Comparison of ENCODE assay signal across 21 cellular contexts in genomic region chr6:12923644-12924235, GRCh38.
DNase-seq lines count a peak whose midpoint lies in the region; ATAC-seq and TF ChIP-seq lines count a peak whose summit lies in the region.
"Had no signal": no experiment of that assay in that cellular context is flagged by ENCODE, and none has a peak within 500 bp of the region (broad histone marks: within the 10 kb centered on the region; RNA-seq: fewer than 3 reads in every experiment).

No MANE protein-coding gene starts in this region.

- no peak overlapping the region for H3K9ac ChIP-seq in colonic mucosa (ENCODE audit: low read depth in 2 of 2, low read length in 2 of 2)

- H3K27me3 Mint-ChIP-seq in immature natural killer cell (ENCODE audit: low read depth in 3 of 3), result peaks cover 1 to 5% (median 3%) of the 10 kb centered on the region in 3 donors
- H3K27me3 Mint-ChIP-seq in activated CD4-positive, alpha-beta memory T cell treated with anti-CD3 and anti-CD28 coated beads, Interleukin-2, amount 10 ng/mL, durations not matched to agents 7 days and 5 days, result peaks cover 25% of the 10 kb centered on the region

- intact Hi-C loops in colonic mucosa (cut with DNase I), result no loop called here

- CTCF ChIA-PET in activated CD4-positive, alpha-beta memory T cell treated with anti-CD3 and anti-CD28 coated beads, Interleukin-2, amount 10 ng/mL, durations not matched to agents 7 days and 5 days (lab: Charles Lee), result no interaction called here

- no peak overlapping the region for H3K27ac ChIP-seq in colonic mucosa
- H3K27ac ChIP-seq: lower lobe of right lung, sigmoid colon, vagina had no signal

- DNase-seq in GM06990 (ENCODE audit: extremely low read depth, insufficient read length) (peak; percentile 16), dermis blood vessel endothelial cell (peak; percentile 20), immature natural killer cell (no peak), colonic mucosa (no peak)
- no peak for DNase-seq in activated CD4-positive, alpha-beta memory T cell treated with anti-CD3 and anti-CD28 coated beads, Interleukin-2, amount 10 ng/mL, durations not matched to agents 7 days and 5 days
- DNase-seq: activated CD8-positive, alpha-beta memory T cell treated with anti-CD3 and anti-CD28 coated beads, Interleukin-2, amount 50 U/mL, for 48 hours; activated gamma-delta T cell treated with Interleukin-2 at 50 U/mL for 16 hours; amniotic stem cell; central memory CD4-positive, alpha-beta T cell; COR-L47; effector CD8-positive, alpha-beta T cell; KG1; lower lobe of right lung; NCI-H1105; NCI-H2171; NCI-H69; sigmoid colon; T-helper 9 cell had no signal

- no peaks in the 10 kb centered on the region for H3K36me3 Mint-ChIP-seq in immature natural killer cell
- H3K36me3 Mint-ChIP-seq in activated CD4-positive, alpha-beta memory T cell treated with anti-CD3 and anti-CD28 coated beads, Interleukin-2, amount 10 ng/mL, durations not matched to agents 7 days and 5 days (ENCODE audit: low read depth), result no peaks in the 10 kb centered on the region

- no peaks in the 10 kb centered on the region for H3K9me3 Mint-ChIP-seq in immature natural killer cell
- no peaks in the 10 kb centered on the region for H3K9me3 Mint-ChIP-seq in activated CD4-positive, alpha-beta memory T cell treated with anti-CD3 and anti-CD28 coated beads, Interleukin-2, amount 10 ng/mL, durations not matched to agents 7 days and 5 days

- POLR2A ChIA-PET in activated CD4-positive, alpha-beta memory T cell treated with anti-CD3 and anti-CD28 coated beads, Interleukin-2, amount 10 ng/mL, durations not matched to agents 7 days and 5 days (lab: Charles Lee), result no interaction called here

- H3K27ac Mint-ChIP-seq in immature natural killer cell, result no peak overlapping the region
- H3K27ac Mint-ChIP-seq in activated CD4-positive, alpha-beta memory T cell treated with anti-CD3 and anti-CD28 coated beads, Interleukin-2, amount 10 ng/mL, durations not matched to agents 7 days and 5 days, result no peak overlapping the region

- no peaks in the 10 kb centered on the region for H3K4me1 ChIP-seq in colonic mucosa
- H3K4me1 ChIP-seq: lower lobe of right lung, sigmoid colon, vagina had no signal

- ATAC-seq in GM18502 (IDR thresholded peaks at IDR 0.05; ENCODE audit: poor library complexity, unreplicated experiment), result peak; percentile 42
- ATAC-seq in HG03565 (IDR thresholded peaks at IDR 0.05; ENCODE audit: unreplicated experiment), result peak; percentile 60
- ATAC-seq: lower lobe of right lung had no signal

- no peak for TF ChIP-seq CTCF in GM06990 (IDR thresholded peaks at IDR 0.05; ENCODE audit: insufficient read depth, low read length, poor library complexity, severe bottlenecking)
- TF ChIP-seq CTCF in colonic mucosa (IDR thresholded peaks at IDR 0.05), result no peak

- H3K27me3 ChIP-seq in GM06990 (replicated peaks; ENCODE audit: control insufficient read depth, insufficient read depth, low read length) (peaks cover 2% of the 10 kb centered on the region), colonic mucosa (no peaks in the 10 kb centered on the region)
- H3K27me3 ChIP-seq: sigmoid colon, vagina had no signal

- no peaks in the 10 kb centered on the region for H3K36me3 ChIP-seq in GM06990 (ENCODE audit: control insufficient read depth, insufficient read depth, low read length)
- H3K36me3 ChIP-seq in colonic mucosa, result no peaks in the 10 kb centered on the region
- H3K36me3 ChIP-seq: lower lobe of right lung, sigmoid colon, vagina had no signal

- H3K4me3 Mint-ChIP-seq in immature natural killer cell, result no peak overlapping the region
- no peak overlapping the region for H3K4me3 Mint-ChIP-seq in activated CD4-positive, alpha-beta memory T cell treated with anti-CD3 and anti-CD28 coated beads, Interleukin-2, amount 10 ng/mL, durations not matched to agents 7 days and 5 days

- H3K9me3 ChIP-seq in colonic mucosa, result no peaks in the 10 kb centered on the region
- H3K9me3 ChIP-seq: lower lobe of right lung, sigmoid colon, vagina had no signal

- no peaks in the 10 kb centered on the region for H3K4me1 Mint-ChIP-seq in immature natural killer cell
- peaks cover 1% of the 10 kb centered on the region for H3K4me1 Mint-ChIP-seq in activated CD4-positive, alpha-beta memory T cell treated with anti-CD3 and anti-CD28 coated beads, Interleukin-2, amount 10 ng/mL, durations not matched to agents 7 days and 5 days

- H3K4me3 ChIP-seq in GM06990 (replicated peaks; ENCODE audit: low read depth, low read length) (no peak overlapping the region), colonic mucosa (no peak overlapping the region)
- H3K4me3 ChIP-seq: lower lobe of right lung, sigmoid colon, vagina had no signal

Comparison
In these comparisons a context has a peak if more than half of its experiments do, and no peak if none do; other contexts are left out.
1. DNase-seq: peak in GM06990 (single experiment) and dermis blood vessel endothelial cell (single experiment); none in immature natural killer cell (0 of 3), activated CD4-positive, alpha-beta memory T cell treated with anti-CD3 and anti-CD28 coated beads, Interleukin-2, amount 10 ng/mL, durations not matched to agents 7 days and 5 days (single experiment) and colonic mucosa (single experiment).